In genomic region chr16:1003551-1004347, GRCh38 we compare ENCODE assay signal across 12 cellular contexts. TPM values are rescaled to one million over a fixed set of nuclear protein-coding genes. Genes with fewer than 3 reads are reported as not detected.
DNase-seq lines count a peak whose midpoint lies in the region; ATAC-seq lines count a peak whose summit lies in the region.
"Had no signal": no experiment of that assay in that cellular context is flagged by ENCODE, and none has a peak within 500 bp of the region (broad histone marks: within the 10 kb centered on the region; RNA-seq: fewer than 3 reads in every experiment).

No MANE protein-coding gene starts in this region.

- H3K4me3 Mint-ChIP-seq in immature natural killer cell, result peak overlapping the region in 4 of 5 donors; percentile 29 to 58 (median 44)
- peak overlapping the region; percentile 51 for H3K4me3 Mint-ChIP-seq in stimulated activated naive CD8-positive, alpha-beta T cell treated with anti-CD3 and anti-CD28 coated beads, Interleukin-15, Interleukin-2, amounts not matched to agents 100 ng/mL and 50 ng/mL, for 24 hours

- H3K27ac Mint-ChIP-seq in immature natural killer cell, result peak overlapping the region in 2 of 6 donors; percentile 40 to 76
- H3K27ac Mint-ChIP-seq in stimulated activated naive CD8-positive, alpha-beta T cell treated with anti-CD3 and anti-CD28 coated beads, Interleukin-15, Interleukin-2, amounts not matched to agents 100 ng/mL and 50 ng/mL, for 24 hours, result peak overlapping the region; percentile 85

- H3K4me1 Mint-ChIP-seq in immature natural killer cell, result peaks cover 4 to 6% of the 10 kb centered on the region in 2 donors
- H3K4me1 Mint-ChIP-seq in stimulated activated naive CD8-positive, alpha-beta T cell treated with anti-CD3 and anti-CD28 coated beads, Interleukin-15, Interleukin-2, amounts not matched to agents 100 ng/mL and 50 ng/mL, for 24 hours (ENCODE audit: low read depth), result peaks cover 47% of the 10 kb centered on the region

- no peak for ATAC-seq in HG03139 (IDR thresholded peaks at IDR 0.05; ENCODE audit: unreplicated experiment)

- peak; percentile 31 for DNase-seq in activated gamma-delta T cell treated with Interleukin-2 at 50 U/mL for 16 hours
- DNase-seq in activated gamma-delta T cell (lab: John Stamatoyannopoulos, UW), result no peak
- DNase-seq in activated CD8-positive, alpha-beta memory T cell treated with anti-CD3 and anti-CD28 coated beads, Interleukin-2, amount 50 U/mL, for 48 hours, result peak; percentile 77
- peak; percentile 5 to 36 (median 19) for DNase-seq in immature natural killer cell
- no peak for DNase-seq in HUDEP-2 (lab: John Stamatoyannopoulos, UW; ENCODE audit: unreplicated experiment in 76 of 76)
- no peak for DNase-seq in retina
- DNase-seq: body of pancreas, foreskin fibroblast, NCI-H1930, SHP77 treated with DMSO at 0.1 percent for 48 hours had no signal

- H3K9me3 Mint-ChIP-seq in immature natural killer cell, result no peaks in the 10 kb centered on the region
- no peaks in the 10 kb centered on the region for H3K9me3 Mint-ChIP-seq in stimulated activated naive CD8-positive, alpha-beta T cell treated with anti-CD3 and anti-CD28 coated beads, Interleukin-15, Interleukin-2, amounts not matched to agents 100 ng/mL and 50 ng/mL, for 24 hours

- no peaks in the 10 kb centered on the region for H3K36me3 Mint-ChIP-seq in immature natural killer cell
- H3K36me3 Mint-ChIP-seq in stimulated activated naive CD8-positive, alpha-beta T cell treated with anti-CD3 and anti-CD28 coated beads, Interleukin-15, Interleukin-2, amounts not matched to agents 100 ng/mL and 50 ng/mL, for 24 hours (ENCODE audit: low read depth), result no peaks in the 10 kb centered on the region

- H3K27me3 Mint-ChIP-seq in immature natural killer cell (ENCODE audit: low read depth in 3 of 3), result peaks cover 0 to 4% (median 3%) of the 10 kb centered on the region in 3 donors
- H3K27me3 Mint-ChIP-seq in stimulated activated naive CD8-positive, alpha-beta T cell treated with anti-CD3 and anti-CD28 coated beads, Interleukin-15, Interleukin-2, amounts not matched to agents 100 ng/mL and 50 ng/mL, for 24 hours, result peaks cover 3% of the 10 kb centered on the region

RNA-seq across cellular contexts. Expression of gene SOX8, which starts 22.2 kb away (rescaled TPM):
- under 1 TPM in 1 of 3 donors, not detected in 2; 0.12 TPM for polyA plus RNA-seq in immature natural killer cell

RNA-seq across cellular contexts. Expression of gene LMF1, which starts 33.0 kb away (rescaled TPM):
- 10 to 100 TPM; 12.2 to 15.5 (median 12.6) TPM for polyA plus RNA-seq in immature natural killer cell

Comparison
In these comparisons a context has a peak if more than half of its experiments do, and no peak if none do; other contexts are left out.
1. DNase-seq: peak in activated gamma-delta T cell treated with Interleukin-2 at 50 U/mL for 16 hours (single experiment), activated CD8-positive, alpha-beta memory T cell treated with anti-CD3 and anti-CD28 coated beads, Interleukin-2, amount 50 U/mL, for 48 hours (single experiment) and immature natural killer cell (3 of 3); none in activated gamma-delta T cell (single experiment), HUDEP-2 (0 of 76) and retina (single experiment).